Comparison of ENCODE assay signal across 9 cellular contexts in the genomic region with DNA sequence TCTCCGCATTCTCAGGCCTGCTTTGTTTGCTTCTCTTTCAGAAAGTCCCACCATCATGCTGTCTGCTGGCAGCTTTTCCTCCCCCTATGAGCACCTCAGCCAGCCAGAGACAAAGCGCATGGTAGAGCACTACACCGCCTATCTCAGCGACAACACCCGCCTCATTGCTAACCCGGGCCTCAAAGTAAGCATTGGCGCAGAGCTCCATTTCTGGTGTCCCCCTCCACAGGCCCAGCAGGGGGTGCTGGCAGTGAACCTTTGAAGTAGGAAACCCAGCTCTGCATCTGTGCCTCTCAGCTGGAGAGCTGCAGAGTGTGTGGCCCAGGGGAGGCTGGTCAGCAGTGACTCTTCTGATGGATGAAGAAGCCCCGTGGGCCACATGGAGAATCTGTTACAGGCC.
A peak's percentile ranks its signal among the peaks of the same experiment; 100 is the strongest.
DNase-seq lines count a peak whose midpoint lies in the region; ATAC-seq and TF ChIP-seq lines count a peak whose summit lies in the region.
"Had no signal": no experiment of that assay in that cellular context is flagged by ENCODE, and none has a peak within 500 bp of the region (broad histone marks: within the 10 kb centered on the region; RNA-seq: fewer than 3 reads in every experiment).

No MANE protein-coding gene starts in this region.

- DNase-seq in AG09319 (ENCODE audit: extremely low read depth, low read depth) (no peak), OCI-LY7 (ENCODE audit: low spot score) (peak; percentile 10), fibroblast of mammary gland (ENCODE audit: low read depth) (peak; percentile 25), stomach (no peak), NCI-H1694 treated with DMSO at 0.1 percent for 48 hours (lab: John Stamatoyannopoulos, UW) (no peak), T-helper 17 cell (no peak), prostate gland (ENCODE audit: low spot score) (no peak)
- DNase-seq: activated B cell treated with CpG ODN at 0.5 μM for 24 hours had no signal

- H3K27ac Mint-ChIP-seq in T-helper 17 cell: no peak overlapping the region
- H3K27ac Mint-ChIP-seq: activated B cell treated with CpG ODN at 0.5 μM for 24 hours had no signal

- no peaks in the 10 kb centered on the region for H3K36me3 Mint-ChIP-seq in T-helper 17 cell (ENCODE audit: low read depth)

- no peak overlapping the region for H2AFZ ChIP-seq in OCI-LY7 (ENCODE audit: low read length)

- intact Hi-C loops in OCI-LY7 (cut with micrococcal nuclease; ENCODE audit: unreplicated experiment): no loop called here
- intact Hi-C loops in stomach (cut with DNase I; ENCODE audit: low total_unique reads): no loop called here
- intact Hi-C loops in prostate gland (cut with DNase I): loop anchor here (5.0 kb wide), 1 partner anchor 396 kb away; no protein-coding TSS in a partner anchor

- TF ChIP-seq EP300 in stomach (IDR thresholded peaks at IDR 0.05): no peak

- no peak for ATAC-seq in T-helper 17 cell

- no peaks in the 10 kb centered on the region for H3K79me2 ChIP-seq in OCI-LY7 (ENCODE audit: insufficient read depth, low read depth, low read length)

- peaks cover 19% of the 10 kb centered on the region for H3K27me3 Mint-ChIP-seq in T-helper 17 cell

- H3K4me1 Mint-ChIP-seq in T-helper 17 cell: no peaks in the 10 kb centered on the region
- H3K4me1 Mint-ChIP-seq: activated B cell treated with CpG ODN at 0.5 μM for 24 hours had no signal

- H3K4me2 ChIP-seq in OCI-LY7 (ENCODE audit: low read length): no peak overlapping the region

- 79 to 88% (median 86%) methylated on average over 8 of the region's 8 CpGs for WGBS in stomach, 5 donors
- 87% methylated on average over 8 of the region's 8 CpGs for WGBS in prostate gland

- H3K27me3 ChIP-seq in stomach (no peaks in the 10 kb centered on the region), prostate gland (replicated peaks; ENCODE audit: insufficient read depth) (no peaks in the 10 kb centered on the region)

- peak; percentile 5 for TF ChIP-seq CTCF in AG09319 (IDR thresholded peaks at IDR 0.05; ENCODE audit: low read depth, low read length)
- peak; percentile 30; the same call in 1 of the 2 replicates for TF ChIP-seq CTCF in GM12874 (IDR thresholded peaks at IDR 0.05; ENCODE audit: insufficient read depth, low read depth, low read length)
- TF ChIP-seq CTCF in OCI-LY7 (conservative IDR thresholded peaks at IDR 0.05; ENCODE audit: low read length): peak; percentile 61; the same call in 1 of the 2 replicates
- peak; percentile 29 for TF ChIP-seq CTCF in fibroblast of mammary gland (conservative IDR thresholded peaks at IDR 0.05; ENCODE audit: control insufficient read depth, insufficient read depth, low read depth, low read length)
- TF ChIP-seq CTCF in stomach (IDR thresholded peaks at IDR 0.05): no peak
- TF ChIP-seq CTCF in prostate gland (IDR thresholded peaks at IDR 0.05): no peak

- POLR2A ChIA-PET in OCI-LY7 (lab: Charles Lee): interaction anchor here (0.6 kb wide), 1 partner anchor 59 kb away, joined by 5 read pairs; no protein-coding TSS in a partner anchor

- H3K4me3 ChIP-seq in OCI-LY7 (ENCODE audit: low read depth, low read length, poor library complexity, severe bottlenecking) (no peak overlapping the region), fibroblast of mammary gland (ENCODE audit: control insufficient read depth, low read depth, low read length) (no peak overlapping the region), stomach (no peak overlapping the region), prostate gland (no peak overlapping the region)

- no peaks in the 10 kb centered on the region for H3K9me3 ChIP-seq in OCI-LY7 (ENCODE audit: low read length)
- no peaks in the 10 kb centered on the region for H3K9me3 ChIP-seq in stomach
- H3K9me3 ChIP-seq in T-helper 17 cell (ENCODE audit: control insufficient read depth, low read length, poor library complexity, severe bottlenecking): no peaks in the 10 kb centered on the region
- no peaks in the 10 kb centered on the region for H3K9me3 ChIP-seq in prostate gland

- H3K4me1 ChIP-seq in OCI-LY7 (ENCODE audit: insufficient read depth, low read length, poor library complexity, severe bottlenecking) (no peaks in the 10 kb centered on the region), stomach (no peaks in the 10 kb centered on the region), prostate gland (replicated peaks) (no peaks in the 10 kb centered on the region)

- no peaks in the 10 kb centered on the region for H3K9me2 ChIP-seq in OCI-LY7 (ENCODE audit: insufficient read depth, low read length)

- no peaks in the 10 kb centered on the region for H4K20me1 ChIP-seq in OCI-LY7 (ENCODE audit: insufficient read depth, low read length)

- H3K27ac ChIP-seq in OCI-LY7 (ENCODE audit: low read depth, low read length, poor library complexity, severe bottlenecking): no peak overlapping the region
- H3K27ac ChIP-seq in stomach: no peak overlapping the region
- H3K27ac ChIP-seq in prostate gland: no peak overlapping the region

- CTCF ChIA-PET in OCI-LY7 (lab: Charles Lee; ENCODE audit: unreplicated experiment): interaction anchor here (0.6 kb wide), 1 partner anchor 13 kb away, joined by 3 read pairs; no protein-coding TSS in a partner anchor

- H3K4me3 Mint-ChIP-seq in T-helper 17 cell: no peak overlapping the region
- H3K4me3 Mint-ChIP-seq: activated B cell treated with CpG ODN at 0.5 μM for 24 hours had no signal

- no TSS peak for BruUV-seq in OCI-LY7 (replicated peaks; lab: Mats Ljungman, UMichigan)

- H3K36me3 ChIP-seq in OCI-LY7 (ENCODE audit: insufficient read depth, low read length) (no peaks in the 10 kb centered on the region), stomach (peaks cover 0 to 69% (median 40%) of the 10 kb centered on the region in 4 donors), prostate gland (no peaks in the 10 kb centered on the region)

- TF ChIP-seq POLR2A in stomach (IDR thresholded peaks at IDR 0.05): no peak
- no peak for TF ChIP-seq POLR2A in prostate gland (IDR thresholded peaks at IDR 0.05)

Comparison
In these comparisons a context has a peak if more than half of its experiments do, and no peak if none do; other contexts are left out.
1. DNase-seq: peak in OCI-LY7 (single experiment) and fibroblast of mammary gland (single experiment); none in AG09319 (single experiment), stomach (single experiment), NCI-H1694 treated with DMSO at 0.1 percent for 48 hours (single experiment), T-helper 17 cell (0 of 3) and prostate gland (single experiment).
2. CTCF ChIP-seq: peak in AG09319 (single experiment), GM12874 (single experiment), OCI-LY7 (single experiment) and fibroblast of mammary gland (single experiment); none in stomach (0 of 7) and prostate gland (0 of 4).